Comparison of ENCODE assay signal across 17 cellular contexts in genomic region chr17:16945513-16946201, GRCh38. TPM values are rescaled to one million over a fixed set of nuclear protein-coding genes. Genes with fewer than 3 reads are reported as not detected.
A peak's percentile ranks its signal among the peaks of the same experiment; 100 is the strongest.
DNase-seq lines count a peak whose midpoint lies in the region; TF ChIP-seq lines count a peak whose summit lies in the region.
"Had no signal": no experiment of that assay in that cellular context is flagged by ENCODE, and none has a peak within 500 bp of the region (broad histone marks: within the 10 kb centered on the region; RNA-seq: fewer than 3 reads in every experiment).

No MANE protein-coding gene starts in this region.

- POLR2A ChIA-PET in HEK293T (lab: Yijun Ruan, JAX) = no interaction called here

- DNase-seq in NCI-H2196 (lab: John Stamatoyannopoulos, UW; ENCODE audit: unreplicated experiment) = peak; percentile 3
- no peak for DNase-seq in NCI-H2196 treated with DMSO at 0.1 percent for 48 hours (lab: John Stamatoyannopoulos, UW; ENCODE audit: unreplicated experiment)
- DNase-seq in HEK293T (ENCODE audit: extremely low spot score) = peak; percentile 9
- DNase-seq in caudate nucleus (lab: John Stamatoyannopoulos, UW) = no peak
- peak; percentile 41 for DNase-seq in osteoblast (ENCODE audit: insufficient read length, low spot score, missing footprints)
- no peak for DNase-seq in hippocampal formation (lab: John Stamatoyannopoulos, UW)
- DNase-seq in NCI-H128 (lab: John Stamatoyannopoulos, UW; ENCODE audit: unreplicated experiment) = no peak
- no peak for DNase-seq in OCI-M2 (lab: John Stamatoyannopoulos, UW; ENCODE audit: unreplicated experiment)
- DNase-seq: activated CD4-positive, alpha-beta T cell treated with anti-CD3 and anti-CD28 coated beads, Interleukin-2, amount 50 U/mL, for 1 hour; activated naive CD4-positive, alpha-beta T cell treated with anti-CD3 and anti-CD28 coated beads, Interleukin-2, amount 50 U/mL, for 16 hours; cortex of kidney; EL; foreskin fibroblast; NCI-H2081 treated with DMSO at 0.1 percent for 48 hours; stimulated activated CD4-positive, alpha-beta T cell treated with anti-CD3 and anti-CD28 coated beads, Interleukin-4, amount 100 ng/mL, for 24 hours had no signal

- no peaks in the 10 kb centered on the region for H4K20me1 ChIP-seq in osteoblast (ENCODE audit: insufficient read depth, low read length)

- H3K4me3 ChIP-seq in osteoblast (ENCODE audit: insufficient read depth, low read length) = no peak overlapping the region
- H3K4me3 ChIP-seq: lung, prostate gland had no signal

- TF ChIP-seq CTCF in osteoblast (IDR thresholded peaks at IDR 0.05; ENCODE audit: extremely low read depth, low read depth, low read length) = no peak

- H3K79me2 ChIP-seq in osteoblast (ENCODE audit: insufficient read depth, low read length) = no peaks in the 10 kb centered on the region

- H3K27me3 ChIP-seq in osteoblast (ENCODE audit: insufficient read depth, low read length) = peaks cover 13% of the 10 kb centered on the region

- CTCF ChIA-PET in HEK293T (lab: Yijun Ruan, JAX) = no interaction called here

- H3K9me3 ChIP-seq in osteoblast (ENCODE audit: low read depth, low read length) = peaks cover 9% of the 10 kb centered on the region
- H3K9me3 ChIP-seq: prostate gland had no signal

- H3K4me2 ChIP-seq in osteoblast (ENCODE audit: insufficient read depth, low read length) = no peak overlapping the region

- H3K36me3 ChIP-seq in osteoblast (ENCODE audit: insufficient read depth, low read length) = no peaks in the 10 kb centered on the region
- H3K36me3 ChIP-seq: prostate gland had no signal

- peaks cover 3% of the 10 kb centered on the region for H3K4me1 ChIP-seq in osteoblast (ENCODE audit: insufficient read depth, low read length)
- H3K4me1 ChIP-seq: prostate gland had no signal

- H3K27ac ChIP-seq in caudate nucleus (ENCODE audit: low read depth, low read length) (peak overlapping the region; percentile 91), osteoblast (ENCODE audit: low read depth, low read length) (no peak overlapping the region)
- H3K27ac ChIP-seq: prostate gland had no signal

- no peak overlapping the region for H2AFZ ChIP-seq in osteoblast (ENCODE audit: low read length)

TF ChIP-seq in HEK293T, 16 proteins besides CTCF, POLR2A, EP300 and RAD21:
- TF ChIP-seq FOXK2 (IDR thresholded peaks at IDR 0.05) (no peak), L3MBTL2 (conservative IDR thresholded peaks at IDR 0.05) (no peak), FOXA1 (IDR thresholded peaks at IDR 0.05) (no peak), SUZ12 (IDR thresholded peaks at IDR 0.05) (no peak)

RNA-seq across cellular contexts. Expression of gene TNFRSF13B, which starts 26.3 kb away (rescaled TPM):
- not detected in 2 replicates for total RNA-seq in osteoblast
- total RNA-seq: prostate gland had no signal

Comparison
In these comparisons a context has a peak if more than half of its experiments do, and no peak if none do; other contexts are left out.
1. DNase-seq: peak in NCI-H2196 (single experiment), HEK293T (single experiment) and osteoblast (single experiment); none in NCI-H2196 treated with DMSO at 0.1 percent for 48 hours (single experiment), caudate nucleus (0 of 61), hippocampal formation (0 of 2), NCI-H128 (single experiment) and OCI-M2 (single experiment).